ENCODE assay signal across 23 cellular contexts in the genomic region with DNA sequence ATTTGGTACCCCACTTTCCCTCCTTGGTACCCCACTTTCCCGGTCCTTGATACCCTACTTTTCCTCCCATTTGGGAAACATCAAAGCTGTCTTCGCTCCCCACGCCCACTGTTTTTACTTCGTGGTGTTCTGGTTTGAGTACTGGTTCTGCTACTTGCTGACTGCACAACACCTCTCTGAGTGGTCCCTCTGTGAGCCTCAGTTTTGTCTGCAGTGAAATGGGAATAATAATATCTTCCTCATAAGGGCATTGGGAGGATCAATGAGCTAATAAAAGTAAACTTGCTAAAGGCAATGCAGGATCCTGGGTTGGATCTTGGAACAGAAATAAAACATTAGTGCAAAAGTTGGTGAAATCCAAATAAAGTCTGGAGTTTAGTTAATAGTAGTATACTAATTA.
DNase-seq lines count a peak whose midpoint lies in the region; ATAC-seq and TF ChIP-seq lines count a peak whose summit lies in the region.
"Had no signal": no experiment of that assay in that cellular context is flagged by ENCODE, and none has a peak within 500 bp of the region (broad histone marks: within the 10 kb centered on the region; RNA-seq: fewer than 3 reads in every experiment).

No MANE protein-coding gene starts in this region.

- H3K4me1 ChIP-seq in GM23248 (ENCODE audit: insufficient read depth) (peaks cover 12% of the 10 kb centered on the region; the same call in 1 of the 2 replicates), ascending aorta (peaks cover 0 to 13% of the 10 kb centered on the region in 2 donors)
- H3K4me1 ChIP-seq: SJCRH30 had no signal

- no peaks in the 10 kb centered on the region for H3K79me2 ChIP-seq in GM23248 (ENCODE audit: insufficient read depth)

- H3K9me3 ChIP-seq in GM23248 (ENCODE audit: low read depth) (no peaks in the 10 kb centered on the region), ascending aorta (peaks cover 6 to 12% of the 10 kb centered on the region in 2 donors)

- WGBS in GM23248 (ENCODE audit: low coverage in 1 of 2, low lambda C conversion rate in 2 of 2, missing lambda C conversion rate in 2 of 2), 2 experiments: 72 to 81% methylated on average over 4 of the region's 4 CpGs

- in situ Hi-C loops in GM23248 (cut with MboI): no loop called here

- intact Hi-C loops in ascending aorta (cut with DNase I): loop anchor here (5.0 kb wide), 1 partner anchor 36 kb away; no protein-coding TSS in a partner anchor
- intact Hi-C loops in left colon (cut with DNase I, micrococcal nuclease): no loop called here
- intact Hi-C loops in activated T-helper 1 cell treated with anti-CD3 and anti-CD28 coated beads, Interleukin-12 subunit alpha, Interleukin-12 subunit beta, Interleukin-2, Interleukin-4 antibody, amounts not matched to agents 30 ng/mL and 10 ng/mL and 1 ng/mL, durations not matched to agents 14 hours and 24 hours and 36 hours (cut with micrococcal nuclease): no loop called here

- TF ChIP-seq POLR2A in erythroblast (IDR thresholded peaks at IDR 0.05; ENCODE audit: low read length): no peak

- no peaks in the 10 kb centered on the region for H3K9me3 Mint-ChIP-seq in activated T-helper 1 cell treated with anti-CD3 and anti-CD28 coated beads, Interleukin-12 subunit alpha, Interleukin-12 subunit beta, Interleukin-2, Interleukin-4 antibody, amounts not matched to agents 30 ng/mL and 10 ng/mL and 1 ng/mL, durations not matched to agents 14 hours and 24 hours and 36 hours

- H3K36me3 Mint-ChIP-seq in activated T-helper 1 cell treated with anti-CD3 and anti-CD28 coated beads, Interleukin-12 subunit alpha, Interleukin-12 subunit beta, Interleukin-2, Interleukin-4 antibody, amounts not matched to agents 30 ng/mL and 10 ng/mL and 1 ng/mL, durations not matched to agents 14 hours and 24 hours and 36 hours (ENCODE audit: low read depth): peaks cover 18% of the 10 kb centered on the region

- ATAC-seq in left colon: no peak

- no peak overlapping the region for H3K9ac ChIP-seq in GM23248

- H3K36me3 ChIP-seq in GM23248 (ENCODE audit: low read depth) (peaks cover 11% of the 10 kb centered on the region; the same call in 1 of the 2 replicates), ascending aorta (peaks cover 11 to 21% of the 10 kb centered on the region in 2 donors)
- H3K36me3 ChIP-seq: SJCRH30 had no signal

- no peak for DNase-seq in GM23248
- DNase-seq in ascending aorta (ENCODE audit: low spot score in 2 of 2): no peak
- DNase-seq in substantia nigra (lab: John Stamatoyannopoulos, UW): no peak
- DNase-seq in Ammon's horn (ENCODE audit: low spot score): no peak
- DNase-seq in left colon: no peak
- no peak for DNase-seq in erythroblast (lab: John Stamatoyannopoulos, UW)
- no peak for DNase-seq in activated T-helper 1 cell treated with anti-CD3 and anti-CD28 coated beads, Interleukin-12 subunit alpha, Interleukin-12 subunit beta, Interleukin-2, Interleukin-4 antibody, amounts not matched to agents 30 ng/mL and 10 ng/mL and 1 ng/mL, durations not matched to agents 14 hours and 24 hours and 36 hours (ENCODE audit: low spot score)
- DNase-seq: 8988T; AML-193; Calu3; CD8-positive, alpha-beta memory T cell; DMS153; KBM-7; MM.1S; NCI-H1048; NCI-H1417 treated with DMSO at 0.1 percent for 48 hours; NCI-H187; NCI-H446; NCI-H526; OCI-M1; SJCRH30 had no signal

- H3F3A ChIP-seq in GM23248 (ENCODE audit: insufficient read depth): peaks cover 13% of the 10 kb centered on the region

- H3K27me3 ChIP-seq in GM23248 (replicated peaks; ENCODE audit: insufficient read depth) (no peaks in the 10 kb centered on the region), ascending aorta (no peaks in the 10 kb centered on the region), layer of hippocampus (ENCODE audit: control insufficient read depth, insufficient read depth, low read length) (no peaks in the 10 kb centered on the region)
- H3K27me3 ChIP-seq: SJCRH30 had no signal

- H3K4me2 ChIP-seq in GM23248 (ENCODE audit: unreplicated experiment): peak overlapping the region; percentile 72

- no peak for TF ChIP-seq CTCF in ascending aorta (IDR thresholded peaks at IDR 0.05)

- no peaks in the 10 kb centered on the region for H4K20me1 ChIP-seq in GM23248 (ENCODE audit: insufficient read depth)

- H2AFZ ChIP-seq in GM23248: peak overlapping the region; percentile 82; the same call in 1 of the 2 replicates

- H3K4me1 Mint-ChIP-seq in activated T-helper 1 cell treated with anti-CD3 and anti-CD28 coated beads, Interleukin-12 subunit alpha, Interleukin-12 subunit beta, Interleukin-2, Interleukin-4 antibody, amounts not matched to agents 30 ng/mL and 10 ng/mL and 1 ng/mL, durations not matched to agents 14 hours and 24 hours and 36 hours (ENCODE audit: low read depth): no peaks in the 10 kb centered on the region

- no peaks in the 10 kb centered on the region for H3K27me3 Mint-ChIP-seq in activated T-helper 1 cell treated with anti-CD3 and anti-CD28 coated beads, Interleukin-12 subunit alpha, Interleukin-12 subunit beta, Interleukin-2, Interleukin-4 antibody, amounts not matched to agents 30 ng/mL and 10 ng/mL and 1 ng/mL, durations not matched to agents 14 hours and 24 hours and 36 hours (ENCODE audit: insufficient read depth)
- H3K27me3 Mint-ChIP-seq: CD8-positive, alpha-beta memory T cell had no signal

- H3K9me2 ChIP-seq in GM23248 (ENCODE audit: insufficient read depth): no peaks in the 10 kb centered on the region

- no peak overlapping the region for H3K27ac Mint-ChIP-seq in activated T-helper 1 cell treated with anti-CD3 and anti-CD28 coated beads, Interleukin-12 subunit alpha, Interleukin-12 subunit beta, Interleukin-2, Interleukin-4 antibody, amounts not matched to agents 30 ng/mL and 10 ng/mL and 1 ng/mL, durations not matched to agents 14 hours and 24 hours and 36 hours
- H3K27ac Mint-ChIP-seq: CD8-positive, alpha-beta memory T cell had no signal

- H3K4me3 Mint-ChIP-seq in activated T-helper 1 cell treated with anti-CD3 and anti-CD28 coated beads, Interleukin-12 subunit alpha, Interleukin-12 subunit beta, Interleukin-2, Interleukin-4 antibody, amounts not matched to agents 30 ng/mL and 10 ng/mL and 1 ng/mL, durations not matched to agents 14 hours and 24 hours and 36 hours: no peak overlapping the region

- H3K4me3 ChIP-seq in GM23248: peak overlapping the region; percentile 55
- H3K4me3 ChIP-seq in ascending aorta: no peak overlapping the region
- H3K4me3 ChIP-seq: SJCRH30 had no signal

- H3K27ac ChIP-seq in GM23248 (peak overlapping the region; percentile 81), ascending aorta (peak overlapping the region; percentile 53 to 69), layer of hippocampus (ENCODE audit: low read depth, low read length) (peak overlapping the region; percentile 76), substantia nigra (ENCODE audit: low read depth, low read length, poor library complexity, severe bottlenecking) (peak overlapping the region; percentile 73)
- H3K27ac ChIP-seq: C4-2B, SJCRH30 had no signal
